In the genomic region with DNA sequence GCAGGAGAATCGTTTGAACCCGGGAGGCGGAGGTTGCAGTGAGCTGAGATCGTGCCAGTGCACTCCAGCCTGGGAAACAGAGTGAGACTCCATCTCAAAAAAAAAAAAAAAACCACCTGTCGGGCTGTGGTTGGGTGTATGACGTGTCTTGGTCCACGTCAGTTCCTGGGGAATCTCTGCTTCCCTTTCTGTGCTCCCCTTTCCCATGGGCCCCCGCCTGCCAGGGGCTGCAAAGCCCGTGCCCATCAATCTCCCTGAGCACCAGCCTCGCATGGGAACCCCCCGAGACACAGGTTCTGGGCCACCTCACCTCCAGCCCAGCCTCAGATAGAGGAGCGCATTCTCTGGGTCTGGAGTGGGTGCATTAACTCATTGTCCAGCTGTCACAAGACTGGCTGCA, we compare ENCODE assay signal across 13 cellular contexts. TPM values are rescaled to one million over a fixed set of nuclear protein-coding genes. Genes with fewer than 3 reads are reported as not detected.
DNase-seq lines count a peak whose midpoint lies in the region; ATAC-seq and TF ChIP-seq lines count a peak whose summit lies in the region.
"Had no signal": no experiment of that assay in that cellular context is flagged by ENCODE, and none has a peak within 500 bp of the region (broad histone marks: within the 10 kb centered on the region; RNA-seq: fewer than 3 reads in every experiment).

No MANE protein-coding gene starts in this region.

- intact Hi-C loops in transverse colon (cut with DNase I; ENCODE audit: low total_unique reads), result no loop called here

- TF ChIP-seq CTCF in transverse colon (IDR thresholded peaks at IDR 0.05) (no peak), tibial nerve (IDR thresholded peaks at IDR 0.05) (no peak)

- TF ChIP-seq EP300 in transverse colon (IDR thresholded peaks at IDR 0.05; ENCODE audit: low read depth), result no peak
- no peak for TF ChIP-seq EP300 in tibial nerve (IDR thresholded peaks at IDR 0.05)

- peaks cover 13 to 32% (median 26%) of the 10 kb centered on the region in 4 donors for H3K4me1 ChIP-seq in transverse colon
- peaks cover 0 to 46% (median 25%) of the 10 kb centered on the region in 4 donors for H3K4me1 ChIP-seq in tibial nerve

- WGBS in transverse colon (ENCODE audit: low coverage in 1 of 2), 2 donors, result 61% methylated on average over 12 of the region's 12 CpGs; no CpG with 5 or more reads in 1 of the 2 donors
- WGBS in tibial nerve, 2 donors, result 76 to 78% methylated on average over 12 of the region's 12 CpGs

- no peak overlapping the region for H3K27ac ChIP-seq in transverse colon
- H3K27ac ChIP-seq in tibial nerve, result no peak overlapping the region
- H3K27ac ChIP-seq: thoracic aorta, VCaP had no signal

- in situ Hi-C loops in transverse colon (cut with MboI; ENCODE audit: low pct_ligation_motif_present in 1 of 4, low pct_unique_long_range_greater_than_20kb in 1 of 4, low sequenced_read_pairs in 3 of 4), result loop anchor here in 2 of 4 donors (10.0 kb wide), 1 partner anchor 110 kb away; a partner anchor contains a TSS

- H3K9me3 ChIP-seq in transverse colon (no peaks in the 10 kb centered on the region), tibial nerve (no peaks in the 10 kb centered on the region)
- H3K9me3 ChIP-seq: thoracic aorta had no signal

- TF ChIP-seq POLR2A in transverse colon (IDR thresholded peaks at IDR 0.05) (no peak), tibial nerve (IDR thresholded peaks at IDR 0.05) (no peak)

- no peak overlapping the region for H3K4me3 ChIP-seq in transverse colon
- no peak overlapping the region for H3K4me3 ChIP-seq in tibial nerve

- ATAC-seq in HG03378 (IDR thresholded peaks at IDR 0.05; ENCODE audit: unreplicated experiment), result no peak
- ATAC-seq: Panc1 had no signal

- H3K27me3 ChIP-seq in transverse colon (no peaks in the 10 kb centered on the region), tibial nerve (no peaks in the 10 kb centered on the region)

- peak; percentile 33 for DNase-seq in activated T-cell treated with anti-CD3 and anti-CD28 coated beads, Interleukin-2, amount 50 U/mL, for 1 hour
- DNase-seq in activated T-cell treated with anti-CD3 and anti-CD28 coated beads for 4 hours, result no peak
- DNase-seq in T follicular helper cell (ENCODE audit: low read depth), result peak; percentile 34
- DNase-seq in effector CD8-positive, alpha-beta T cell (lab: John Stamatoyannopoulos, UW), result peak; percentile 5
- DNase-seq in transverse colon, result peak; percentile 45
- DNase-seq in DMS 273 treated with DMSO at 0.1 percent for 48 hours (lab: John Stamatoyannopoulos, UW), result no peak
- DNase-seq in tibial nerve (ENCODE audit: low spot score in 2 of 2), result no peak
- DNase-seq: activated naive CD4-positive, alpha-beta T cell; NCI-H2171 treated with DMSO at 0.1 percent for 48 hours had no signal

- no peaks in the 10 kb centered on the region for H3K36me3 ChIP-seq in transverse colon
- peaks cover 0 to 5% (median 0%) of the 10 kb centered on the region in 3 donors for H3K36me3 ChIP-seq in tibial nerve
- H3K36me3 ChIP-seq: thoracic aorta had no signal

RNA-seq across cellular contexts. Expression of a gene that starts 2.3 kb away (rescaled TPM):
- total RNA-seq in transverse colon, result 1 to 10 TPM in 3 of 4 donors, not detected in 1; 2.0 to 7.6 (median 2.2) TPM
- 10 to 100 TPM in 1 of 4 donors, 1 to 10 TPM in 3; 2.4 to 10.8 (median 7.6) TPM for total RNA-seq in tibial nerve

Comparison
In these comparisons a context has a peak if more than half of its experiments do, and no peak if none do; other contexts are left out.
1. DNase-seq: peak in activated T-cell treated with anti-CD3 and anti-CD28 coated beads, Interleukin-2, amount 50 U/mL, for 1 hour (single experiment), T follicular helper cell (single experiment), effector CD8-positive, alpha-beta T cell (single experiment) and transverse colon (single experiment); none in activated T-cell treated with anti-CD3 and anti-CD28 coated beads for 4 hours (single experiment), DMS 273 treated with DMSO at 0.1 percent for 48 hours (single experiment) and tibial nerve (0 of 2).